ENCODE assay signal across 12 cellular contexts in the genomic region with DNA sequence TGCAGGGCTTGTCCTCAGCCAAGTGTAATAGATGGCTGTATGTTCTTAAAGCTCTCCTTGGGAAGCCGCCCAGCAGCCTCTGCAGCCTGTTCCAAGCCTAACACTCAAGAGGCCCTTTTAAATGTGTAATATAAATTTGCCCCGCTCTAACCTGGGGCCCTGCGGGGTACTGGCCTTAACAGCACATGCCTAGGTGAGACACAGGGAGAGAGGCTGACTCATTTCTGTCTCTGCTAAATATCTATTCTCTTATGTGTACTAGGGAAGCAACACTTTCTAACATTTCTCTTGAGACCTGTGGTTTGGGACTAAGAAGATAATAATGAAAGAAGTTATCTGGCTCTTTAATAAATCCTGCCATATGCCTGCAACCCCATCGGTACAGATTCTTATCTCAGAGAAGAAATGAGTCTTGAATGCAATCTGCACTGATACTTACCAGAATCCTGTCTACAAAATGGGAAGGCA. TPM values are rescaled to one million over a fixed set of nuclear protein-coding genes. Genes with fewer than 3 reads are reported as not detected.
A peak's percentile ranks its signal among the peaks of the same experiment; 100 is the strongest.
DNase-seq lines count a peak whose midpoint lies in the region; ATAC-seq and TF ChIP-seq lines count a peak whose summit lies in the region.
"Had no signal": no experiment of that assay in that cellular context is flagged by ENCODE, and none has a peak within 500 bp of the region (broad histone marks: within the 10 kb centered on the region; RNA-seq: fewer than 3 reads in every experiment).

No MANE protein-coding gene starts in this region.

- peaks cover 4% of the 10 kb centered on the region for H3K9me3 Mint-ChIP-seq in chondrocyte (ENCODE audit: low read depth)
- H3K9me3 Mint-ChIP-seq in activated T-cell treated with anti-CD3 and anti-CD28 coated beads, Interleukin-2, amount 50 U/mL, for 4 hours: no peaks in the 10 kb centered on the region
- H3K9me3 Mint-ChIP-seq: stimulated activated naive CD8-positive, alpha-beta T cell treated with anti-CD3 and anti-CD28 coated beads, Interleukin-15, Interleukin-2, amounts not matched to agents 100 ng/mL and 50 ng/mL, for 24 hours had no signal

- DNase-seq in chondrocyte (ENCODE audit: low spot score) (no peak), smooth muscle cell of the brain vasculature (ENCODE audit: low read depth, low spot score) (peak; percentile 63), C1 segment of cervical spinal cord (lab: John Stamatoyannopoulos, UW) (no peak)
- no peak for DNase-seq in activated T-cell treated with anti-CD3 and anti-CD28 coated beads, Interleukin-2, amount 50 U/mL, for 4 hours
- DNase-seq: amniotic stem cell had no signal

- peak; percentile 82 for ATAC-seq in GM19438 (IDR thresholded peaks at IDR 0.05; ENCODE audit: low read depth, unreplicated experiment)
- peak; percentile 68 for ATAC-seq in HG03175 (IDR thresholded peaks at IDR 0.05; ENCODE audit: unreplicated experiment)
- ATAC-seq in HG03457 (IDR thresholded peaks at IDR 0.05; ENCODE audit: unreplicated experiment): no peak
- ATAC-seq in HG02588 (IDR thresholded peaks at IDR 0.05; ENCODE audit: unreplicated experiment): no peak
- ATAC-seq in activated T-cell treated with anti-CD3 and anti-CD28 coated beads, Interleukin-2, amount 50 U/mL, for 4 hours: no peak

- H3K27me3 Mint-ChIP-seq in chondrocyte (ENCODE audit: low read depth): no peaks in the 10 kb centered on the region
- H3K27me3 Mint-ChIP-seq in activated T-cell treated with anti-CD3 and anti-CD28 coated beads, Interleukin-2, amount 50 U/mL, for 4 hours (ENCODE audit: low read depth): peaks cover 7% of the 10 kb centered on the region

- H3K36me3 Mint-ChIP-seq in chondrocyte (ENCODE audit: low read depth): no peaks in the 10 kb centered on the region
- H3K36me3 Mint-ChIP-seq in activated T-cell treated with anti-CD3 and anti-CD28 coated beads, Interleukin-2, amount 50 U/mL, for 4 hours (ENCODE audit: insufficient read depth): no peaks in the 10 kb centered on the region

- peak overlapping the region; percentile 81 for H3K27ac Mint-ChIP-seq in chondrocyte (ENCODE audit: unreplicated experiment)
- H3K27ac Mint-ChIP-seq: stimulated activated naive CD8-positive, alpha-beta T cell treated with anti-CD3 and anti-CD28 coated beads, Interleukin-15, Interleukin-2, amounts not matched to agents 100 ng/mL and 50 ng/mL, for 24 hours had no signal

- no peak for TF ChIP-seq CTCF in chondrocyte (IDR thresholded peaks at IDR 0.05)

- no peak overlapping the region for H3K4me3 Mint-ChIP-seq in chondrocyte (ENCODE audit: unreplicated experiment)
- H3K4me3 Mint-ChIP-seq in activated T-cell treated with anti-CD3 and anti-CD28 coated beads, Interleukin-2, amount 50 U/mL, for 4 hours: no peak overlapping the region
- H3K4me3 Mint-ChIP-seq: stimulated activated naive CD8-positive, alpha-beta T cell treated with anti-CD3 and anti-CD28 coated beads, Interleukin-15, Interleukin-2, amounts not matched to agents 100 ng/mL and 50 ng/mL, for 24 hours had no signal

- peaks cover 79% of the 10 kb centered on the region for H3K4me1 Mint-ChIP-seq in chondrocyte (ENCODE audit: low read depth)
- peaks cover 2% of the 10 kb centered on the region for H3K4me1 Mint-ChIP-seq in activated T-cell treated with anti-CD3 and anti-CD28 coated beads, Interleukin-2, amount 50 U/mL, for 4 hours (ENCODE audit: low read depth)

RNA-seq across cellular contexts. Expression of a gene that starts 14.7 kb away (rescaled TPM):
- total RNA-seq in chondrocyte: 491 to 631 TPM (median 620 TPM) in 3 replicates
- total RNA-seq in activated T-cell treated with anti-CD3 and anti-CD28 coated beads, Interleukin-2, amount 50 U/mL, for 4 hours: under 1 TPM; 0.81 to 0.84 (median 0.82) TPM

RNA-seq across cellular contexts. Expression of a gene that starts 59.3 kb away (rescaled TPM):
- total RNA-seq in chondrocyte: not detected in 3 replicates
- not detected for total RNA-seq in activated T-cell treated with anti-CD3 and anti-CD28 coated beads, Interleukin-2, amount 50 U/mL, for 4 hours
- total RNA-seq: NCI-H460, pulmonary artery endothelial cell had no signal

Comparison
In these comparisons a context has a peak if more than half of its experiments do, and no peak if none do; other contexts are left out.
1. ATAC-seq: peak in GM19438 (single experiment) and HG03175 (single experiment); none in HG03457 (single experiment), HG02588 (single experiment) and activated T-cell treated with anti-CD3 and anti-CD28 coated beads, Interleukin-2, amount 50 U/mL, for 4 hours (0 of 2).
2. RNA of a gene that starts 14.7 kb away (total RNA-seq): 491 to 631 TPM in chondrocyte; 0.81 to 0.84 TPM in activated T-cell treated with anti-CD3 and anti-CD28 coated beads, Interleukin-2, amount 50 U/mL, for 4 hours; every median in the first group is over 100 times any median in the second.